In genomic region chr9:34380511-34381315, GRCh38 we compare ENCODE assay signal across 8 cellular contexts. TPM values are rescaled to one million over a fixed set of nuclear protein-coding genes. Genes with fewer than 3 reads are reported as not detected.
DNase-seq lines count a peak whose midpoint lies in the region; ATAC-seq and TF ChIP-seq lines count a peak whose summit lies in the region.

No MANE protein-coding gene starts in this region.

- peak overlapping the region; percentile 10; the same call in 1 of the 2 replicates for H3K9ac ChIP-seq in HCT116 (ENCODE audit: low read length)

- H3K4me1 ChIP-seq in HCT116 (ENCODE audit: control insufficient read depth in 1 of 2, insufficient read depth in 2 of 2, low read length in 2 of 2), result peaks cover 20 to 40% of the 10 kb centered on the region in 2 experiments

- no peak for TF ChIP-seq CTCF in HCT116 (IDR thresholded peaks at IDR 0.05 in 2 of 3, conservative IDR thresholded peaks at IDR 0.05 in 1 of 3; ENCODE audit: borderline replicate concordance in 1 of 3, insufficient read depth in 1 of 3, low read depth in 2 of 3, low read length in 2 of 3)
- no peak for TF ChIP-seq CTCF in coronary artery (IDR thresholded peaks at IDR 0.05)

- intact Hi-C loops in HCT116 (cut with micrococcal nuclease), result no loop called here

- no peaks in the 10 kb centered on the region for H3K27me3 ChIP-seq in HCT116 (ENCODE audit: insufficient read depth, low read length)

- no peaks in the 10 kb centered on the region for H3K36me3 ChIP-seq in HCT116 (ENCODE audit: control insufficient read depth in 1 of 2, insufficient read depth in 2 of 2, low read length in 2 of 2)

- H3K9me2 ChIP-seq in HCT116 (ENCODE audit: insufficient read depth), result no peaks in the 10 kb centered on the region

- peak; percentile 35 for TF ChIP-seq POLR2A in HCT116 (IDR thresholded peaks at IDR 0.05; ENCODE audit: borderline replicate concordance, extremely low read depth, insufficient read depth, insufficient read length)

- H3K4me3 ChIP-seq in HCT116 (replicated peaks in 1 of 2; ENCODE audit: low read depth in 1 of 2, low read length in 2 of 2) (peak overlapping the region; percentile 32 to 42), coronary artery (peak overlapping the region; percentile 82)

- no peaks in the 10 kb centered on the region for H3K9me3 ChIP-seq in HCT116 (ENCODE audit: control insufficient read depth in 1 of 2, insufficient read depth in 1 of 2, low read depth in 1 of 2, low read length in 2 of 2)

- no TSS peak for BruUV-seq in HCT116 (replicated peaks; lab: Mats Ljungman, UMichigan)

- peak overlapping the region; percentile 91 for H3K4me2 ChIP-seq in HCT116 (ENCODE audit: low read length)

- no peaks in the 10 kb centered on the region for H4K20me1 ChIP-seq in HCT116 (ENCODE audit: insufficient read depth)

- peak; percentile 41 for ATAC-seq in HCT116

- CTCF ChIA-PET in HCT116 (lab: Charles Lee), result interaction anchor here (0.9 to 6.7 kb wide), 4 partner anchors 23 to 285 kb away, joined by 3 to 54 read pairs (median 4); no protein-coding TSS in a partner anchor

- POLR2A ChIA-PET in HCT116 (lab: Charles Lee), result interaction anchor here (1.1 kb wide), 1 partner anchor 125 kb away, joined by 3 read pairs; no protein-coding TSS in a partner anchor

- TF ChIP-seq RAD21 in HCT116 (IDR thresholded peaks at IDR 0.05; ENCODE audit: low read depth), result no peak

- no peaks in the 10 kb centered on the region for H3K79me2 ChIP-seq in HCT116 (ENCODE audit: insufficient read depth, low read length)

- peak overlapping the region; percentile 43; the same call in 1 of the 2 replicates for H3K27ac ChIP-seq in HCT116 (ENCODE audit: low read depth, low read length)
- H3K27ac ChIP-seq in coronary artery, result peak overlapping the region in 1 of 2 donors; percentile 26

- RAD21 ChIA-PET in HCT116 (lab: Charles Lee; ENCODE audit: low non-redundant PET in 1 of 2, low total read pairs in 2 of 2, uncharacterized antibody in 2 of 2, unreplicated experiment in 2 of 2), result no interaction called here

- DNase-seq in COR-L47 (lab: John Stamatoyannopoulos, UW), result peak; percentile 43
- no peak for DNase-seq in HCT116 (ENCODE audit: low read depth, low spot score)
- peak; percentile 12 for DNase-seq in NCI-H446 treated with DMSO at 0.1 percent for 48 hours (lab: John Stamatoyannopoulos, UW)
- peak; percentile 76 for DNase-seq in activated CD4-positive, alpha-beta T cell treated with anti-CD3 and anti-CD28 coated beads, Interleukin-2, amount 50 U/mL, for 1 hour
- DNase-seq in coronary artery (ENCODE audit: low spot score), result peak; percentile 86
- peak; percentile 76 for DNase-seq in left kidney (ENCODE audit: low read depth, low spot score)
- DNase-seq in stimulated activated CD4-positive, alpha-beta T cell treated with anti-CD3 and anti-CD28 coated beads, Interleukin-1b, Interleukin-23, amount 100 ng/mL, for 24 hours (ENCODE audit: low read depth in 4 of 4, low spot score in 1 of 4), result peak; percentile 53 to 72 (median 66)
- DNase-seq in middle frontal gyrus (ENCODE audit: extremely low spot score, low spot score), result no peak

- no peak overlapping the region for H2AFZ ChIP-seq in HCT116 (ENCODE audit: low read depth, low read length, poor library complexity, severe bottlenecking)

TF ChIP-seq in HCT116, 20 proteins besides CTCF, POLR2A, EP300 and RAD21:
- TF ChIP-seq EGR1 (IDR thresholded peaks at IDR 0.05; ENCODE audit: low read depth) (no peak), POLR2AphosphoS5 (IDR thresholded peaks at IDR 0.05; ENCODE audit: low read depth, low read length) (peak; percentile 61; the same call in 1 of the 2 replicates), ZFX (IDR thresholded peaks at IDR 0.05) (peak; percentile 57; the same call in 1 of the 2 replicates)

RNA-seq across cellular contexts. Expression of gene MYORG, which starts 4.0 kb away (rescaled TPM):
- total RNA-seq in HCT116 (2021; ENCODE audit: unreplicated experiment), result 8.5 TPM
- polyA plus RNA-seq in HCT116 (2012), result 4.7 and 5.0 TPM in 2 replicates

RNA-seq across cellular contexts. Expression of gene NUDT2, which starts 51.3 kb away (rescaled TPM):
- 39.3 TPM for total RNA-seq in HCT116 (2021; ENCODE audit: unreplicated experiment)
- 47.0 and 54.9 TPM in 2 replicates for polyA plus RNA-seq in HCT116 (2012)

RNA-seq across cellular contexts. Expression of gene KIF24, which starts 51.6 kb away (rescaled TPM):
- total RNA-seq in HCT116 (2021; ENCODE audit: unreplicated experiment), result 5.8 TPM
- 2.6 and 3.1 TPM in 2 replicates for polyA plus RNA-seq in HCT116 (2012)

Comparison
In these comparisons a context has a peak if more than half of its experiments do, and no peak if none do; other contexts are left out.
1. DNase-seq: peak in COR-L47 (single experiment), NCI-H446 treated with DMSO at 0.1 percent for 48 hours (single experiment), activated CD4-positive, alpha-beta T cell treated with anti-CD3 and anti-CD28 coated beads, Interleukin-2, amount 50 U/mL, for 1 hour (single experiment), coronary artery (single experiment), left kidney (single experiment) and stimulated activated CD4-positive, alpha-beta T cell treated with anti-CD3 and anti-CD28 coated beads, Interleukin-1b, Interleukin-23, amount 100 ng/mL, for 24 hours (4 of 4); none in HCT116 (single experiment) and middle frontal gyrus (single experiment).